1 cellular context compared by ENCODE assay signal in genomic region chr7:117517194-117517593, GRCh38. TPM values are rescaled to one million over a fixed set of nuclear protein-coding genes. Genes with fewer than 3 reads are reported as not detected.
"Had no signal": no experiment of that assay in that cellular context is flagged by ENCODE, and none has a peak within 500 bp of the region (broad histone marks: within the 10 kb centered on the region; RNA-seq: fewer than 3 reads in every experiment).

No MANE protein-coding gene starts in this region.

RNA-seq across cellular contexts. Expression of gene CFTR, which starts 37.4 kb away (rescaled TPM):
- total RNA-seq: G401 had no signal
